33 cellular contexts compared by ENCODE assay signal in the genomic region with DNA sequence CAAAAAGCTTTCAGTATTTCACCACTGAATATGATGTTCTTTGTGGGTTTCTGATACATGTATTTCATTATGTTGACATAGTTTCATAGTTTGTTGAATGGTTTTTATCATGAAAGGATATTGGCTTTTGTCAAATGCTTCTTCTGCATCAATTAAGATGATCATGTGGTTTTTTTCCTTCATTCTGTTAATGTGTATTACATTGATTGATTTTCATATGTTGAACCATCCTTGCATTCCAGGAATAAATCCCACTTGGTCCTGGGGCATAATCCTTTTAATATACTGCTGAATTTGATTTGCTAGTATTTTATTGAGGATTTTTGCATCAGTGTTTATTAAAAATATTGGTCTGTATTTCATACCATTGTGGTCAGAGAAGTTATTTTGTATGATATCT.
DNase-seq lines count a peak whose midpoint lies in the region; ATAC-seq, FAIRE-seq and TF ChIP-seq lines count a peak whose summit lies in the region.
"Had no signal": no experiment of that assay in that cellular context is flagged by ENCODE, and none has a peak within 500 bp of the region (broad histone marks: within the 10 kb centered on the region; RNA-seq: fewer than 3 reads in every experiment).

No MANE protein-coding gene starts in this region.

- H3K36me3 ChIP-seq in HEK293 (ENCODE audit: control insufficient read depth in 2 of 2, insufficient read depth in 1 of 2, low read length in 2 of 2) (no peaks in the 10 kb centered on the region), K562 (ENCODE audit: control insufficient read depth, insufficient read depth, low read length) (no peaks in the 10 kb centered on the region)
- H3K36me3 ChIP-seq: BE2C; BLaER1; BLaER1 treated with 17β-estradiol and CSF1 and Interleukin-3, amounts not matched to agents 10 nM and 100 nM had no signal

- H3K4me3 Mint-ChIP-seq in stimulated activated naive CD8-positive, alpha-beta T cell treated with anti-CD3 and anti-CD28 coated beads, Interleukin-15, amount 100 ng/mL, for 72 hours, result no peak overlapping the region
- H3K4me3 Mint-ChIP-seq: B cell; CD14-positive monocyte; CD4-positive, alpha-beta memory T cell; CD4-positive, alpha-beta T cell; CD4-positive, CD25-positive, alpha-beta regulatory T cell; CD8-positive, alpha-beta memory T cell; CD8-positive, alpha-beta T cell had no signal

- intact Hi-C loops in K562 (cut with micrococcal nuclease), result no loop called here

- in situ Hi-C loops in K562 (cut with MboI), result no loop called here

- POLR2A ChIA-PET in HEK293 (lab: Yijun Ruan, JAX) (no interaction called here), K562 (lab: Yijun Ruan, JAX) (no interaction called here)

- H3K27ac Mint-ChIP-seq in stimulated activated naive CD8-positive, alpha-beta T cell treated with anti-CD3 and anti-CD28 coated beads, Interleukin-15, amount 100 ng/mL, for 72 hours, result no peak overlapping the region
- H3K27ac Mint-ChIP-seq: B cell; CD14-positive monocyte; CD4-positive, alpha-beta memory T cell; CD4-positive, alpha-beta T cell; CD4-positive, CD25-positive, alpha-beta regulatory T cell; CD8-positive, alpha-beta memory T cell; CD8-positive, alpha-beta T cell had no signal

- TF ChIP-seq CTCF in HEK293 (tag by site-specific recombination; IDR thresholded peaks at IDR 0.05) (no peak), K562 (IDR thresholded peaks at IDR 0.05 in 2 of 3, conservative IDR thresholded peaks at IDR 0.05 in 1 of 3; ENCODE audit: insufficient read depth in 2 of 3, low read depth in 1 of 3, low read length in 3 of 3) (no peak)

- H4K20me1 ChIP-seq in K562 (replicated peaks; ENCODE audit: control insufficient read depth, insufficient read depth, low read length), result no peaks in the 10 kb centered on the region

- no peaks in the 10 kb centered on the region for H3K4me1 Mint-ChIP-seq in stimulated activated naive CD8-positive, alpha-beta T cell treated with anti-CD3 and anti-CD28 coated beads, Interleukin-15, amount 100 ng/mL, for 72 hours
- H3K4me1 Mint-ChIP-seq: B cell, CD14-positive monocyte had no signal

- no peak for TF ChIP-seq POLR2A in K562 (conservative IDR thresholded peaks at IDR 0.05)

- TF ChIP-seq RAD21 in K562 (CRISPR knock-in tag; conservative IDR thresholded peaks at IDR 0.05 in 1 of 2, IDR thresholded peaks at IDR 0.05 in 1 of 2), result no peak

- peaks cover 10 to 41% of the 10 kb centered on the region in 2 donors for H3K9me3 Mint-ChIP-seq in stimulated activated naive CD8-positive, alpha-beta T cell treated with anti-CD3 and anti-CD28 coated beads, Interleukin-15, amount 100 ng/mL, for 72 hours

- H3K9me3 ChIP-seq in HEK293 (ENCODE audit: control insufficient read depth, insufficient read depth, low read depth, low read length) (no peaks in the 10 kb centered on the region), K562 (replicated peaks; ENCODE audit: control insufficient read depth, insufficient read depth, low read depth, low read length) (0 out of 2 replicates have a peak, but pooled peaks cover 2% of the 10 kb centered on the region)
- H3K9me3 ChIP-seq: BE2C had no signal

- no peak overlapping the region for H3K27ac ChIP-seq in HEK293 (ENCODE audit: extremely low read depth, low read depth, low read length)
- H3K27ac ChIP-seq in K562 (ENCODE audit: extremely low read depth, low read depth, low read length), result no peak overlapping the region
- H3K27ac ChIP-seq: 22Rv1; A549; BLaER1; BLaER1 treated with 17β-estradiol and CSF1 and Interleukin-3, amounts not matched to agents 10 nM and 100 nM; C4-2B had no signal

- peaks cover 1 to 14% of the 10 kb centered on the region in 2 experiments; a peak in 3 of 5 replicates for H3K27me3 ChIP-seq in K562 (ENCODE audit: control insufficient read depth in 2 of 2, insufficient read depth in 2 of 2, low read length in 2 of 2)

- H3K9me1 ChIP-seq in K562 (ENCODE audit: control insufficient read depth, insufficient read depth, low read length), result no peaks in the 10 kb centered on the region

- H3K27me3 Mint-ChIP-seq in stimulated activated naive CD8-positive, alpha-beta T cell treated with anti-CD3 and anti-CD28 coated beads, Interleukin-15, amount 100 ng/mL, for 72 hours, result peaks cover 58% of the 10 kb centered on the region

- CTCF ChIA-PET in HEK293 (lab: Yijun Ruan, JAX) (no interaction called here), K562 (lab: Yijun Ruan, JAX; ENCODE audit: low intra/inter-chr PET ratio) (no interaction called here)

- TF ChIP-seq EP300 in K562 (IDR thresholded peaks at IDR 0.05; ENCODE audit: low read length), result no peak

- no peak for ATAC-seq in K562
- ATAC-seq in HG03095 (IDR thresholded peaks at IDR 0.05; ENCODE audit: unreplicated experiment), result no peak
- no peak for ATAC-seq in stimulated activated naive CD8-positive, alpha-beta T cell treated with anti-CD3 and anti-CD28 coated beads, Interleukin-15, amount 100 ng/mL, for 72 hours
- ATAC-seq: A549; CD8-positive, alpha-beta T cell had no signal

- no TSS peak for BruUV-seq in K562 (replicated peaks; lab: Mats Ljungman, UMichigan)

- DNase-seq in GM19239 (ENCODE audit: insufficient read length, low spot score), result no peak
- no peak for DNase-seq in K562 (ENCODE audit: extremely low read depth in 1 of 4, low spot score in 3 of 4)
- no peak for DNase-seq in 8988T
- no peak for DNase-seq in stimulated activated naive CD8-positive, alpha-beta T cell treated with anti-CD3 and anti-CD28 coated beads, Interleukin-15, amount 100 ng/mL, for 72 hours
- DNase-seq: ACHN; AML-193; BE2C; C1 segment of cervical spinal cord; Caco-2; Calu3; CD4-positive, alpha-beta memory T cell; CD4-positive, alpha-beta T cell; CD4-positive, CD25-positive, alpha-beta regulatory T cell; CD8-positive, alpha-beta memory T cell; CD8-positive, alpha-beta T cell; COR-L47; DMS 273 treated with DMSO at 0.1 percent for 48 hours; DMS153; DMS53; DMS79; DMS79 treated with DMSO at 0.1 percent for 48 hours; DND-41; EL had no signal

- H3K4me2 ChIP-seq in K562 (ENCODE audit: insufficient read depth, low read length), result no peak overlapping the region
- H3K4me2 ChIP-seq: A549; BLaER1; BLaER1 treated with 17β-estradiol and CSF1 and Interleukin-3, amounts not matched to agents 10 nM and 100 nM had no signal

- peak; percentile 14 for FAIRE-seq in GM19239 (lab: Jason Lieb, UNC)
- no peak for FAIRE-seq in K562 (lab: Jason Lieb, UNC)
- FAIRE-seq: A549, D721Med had no signal

- no peak overlapping the region for H3K9ac ChIP-seq in K562 (ENCODE audit: insufficient read depth in 1 of 2, low read depth in 2 of 2, low read length in 2 of 2)
- H3K9ac ChIP-seq: BLaER1; BLaER1 treated with 17β-estradiol and CSF1 and Interleukin-3, amounts not matched to agents 10 nM and 100 nM had no signal

- no peaks in the 10 kb centered on the region for H3K79me2 ChIP-seq in K562 (ENCODE audit: control insufficient read depth, insufficient read depth, low read length)

- H3K4me1 ChIP-seq in HEK293 (ENCODE audit: control insufficient read depth, insufficient read depth, low read length) (no peaks in the 10 kb centered on the region), K562 (replicated peaks in 1 of 2; ENCODE audit: control insufficient read depth in 2 of 2, insufficient read depth in 2 of 2, low read length in 2 of 2) (no peaks in the 10 kb centered on the region)
- H3K4me1 ChIP-seq: A549, BE2C, Caco-2 had no signal

- H2AFZ ChIP-seq in K562 (ENCODE audit: low read depth, low read length), result no peak overlapping the region

- H3K4me3 ChIP-seq in HEK293 (ENCODE audit: low read depth, low read length), result no peak overlapping the region
- H3K4me3 ChIP-seq in K562, result no peak overlapping the region
- H3K4me3 ChIP-seq: A549; BLaER1; BLaER1 treated with 17β-estradiol and CSF1 and Interleukin-3, amounts not matched to agents 10 nM and 100 nM had no signal

TF ChIP-seq in HEK293, 187 proteins besides CTCF, POLR2A, EP300 and RAD21:
- TF ChIP-seq SETDB1 (IDR thresholded peaks at IDR 0.05; ENCODE audit: insufficient read length, low read length), result peak; percentile 24
- no peak for TF ChIP-seq ZNF354C (tag by site-specific recombination; IDR thresholded peaks at IDR 0.05; ENCODE audit: borderline replicate concordance, low read depth)

TF ChIP-seq in K562, 482 proteins besides CTCF, POLR2A, EP300 and RAD21:
- TF ChIP-seq, protein P1, sequence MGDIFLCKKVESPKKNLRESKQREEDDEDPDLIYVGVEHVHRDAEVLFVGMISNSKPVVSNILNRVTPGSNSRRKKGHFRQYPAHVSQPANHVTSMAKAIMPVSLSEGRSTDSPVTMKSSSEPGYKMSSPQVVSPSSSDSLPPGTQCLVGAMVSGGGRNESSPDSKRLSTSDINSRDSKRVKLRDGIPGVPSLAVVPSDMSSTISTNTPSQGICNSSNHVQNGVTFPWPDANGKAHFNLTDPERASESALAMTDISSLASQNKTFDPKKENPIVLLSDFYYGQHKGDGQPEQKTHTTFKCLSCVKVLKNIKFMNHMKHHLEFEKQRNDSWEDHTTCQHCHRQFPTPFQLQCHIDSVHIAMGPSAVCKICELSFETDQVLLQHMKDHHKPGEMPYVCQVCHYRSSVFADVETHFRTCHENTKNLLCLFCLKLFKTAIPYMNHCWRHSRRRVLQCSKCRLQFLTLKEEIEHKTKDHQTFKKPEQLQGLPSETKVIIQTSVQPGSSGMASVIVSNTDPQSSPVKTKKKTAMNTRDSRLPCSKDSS (IDR thresholded peaks at IDR 0.05; ENCODE audit: low read depth, partially characterized antibody), result peak; percentile 37
- TF ChIP-seq ZNF253 (CRISPR knock-in tag; conservative IDR thresholded peaks at IDR 0.05), result no peak
- TF ChIP-seq ZNF324 (CRISPR knock-in tag; IDR thresholded peaks at IDR 0.05), result peak; percentile 94
